ENCODE assay signal across 23 cellular contexts in genomic region chr17:61702450-61702849, GRCh38.
DNase-seq lines count a peak whose midpoint lies in the region; ATAC-seq, FAIRE-seq and TF ChIP-seq lines count a peak whose summit lies in the region.
"Had no signal": no experiment of that assay in that cellular context is flagged by ENCODE, and none has a peak within 500 bp of the region (broad histone marks: within the 10 kb centered on the region; RNA-seq: fewer than 3 reads in every experiment).

No MANE protein-coding gene starts in this region.

- RAD21 ChIA-PET in GM12878 (lab: Charles Lee; ENCODE audit: unreplicated experiment), result no interaction called here

- CTCF ChIA-PET in SK-N-SH (lab: Yijun Ruan, JAX), result interaction anchor here (2.6 kb wide), 1 partner anchor 11 kb away, joined by 9 read pairs; no protein-coding TSS in a partner anchor
- CTCF ChIA-PET in GM12878 (lab: Yijun Ruan, JAX), result interaction anchor here (0.7 kb wide), 1 partner anchor 11 kb away, joined by 4 read pairs; no protein-coding TSS in a partner anchor

- FAIRE-seq in HTR-8/SVneo (lab: Jason Lieb, UNC) (peak; percentile 55), GM12878 (lab: Jason Lieb, UNC) (no peak)
- FAIRE-seq: A549, G401.6, GM12892, GM18507, GM19239 had no signal

- no peak overlapping the region for H2AFZ ChIP-seq in SK-N-SH (ENCODE audit: low read depth)
- H2AFZ ChIP-seq in GM12878 (ENCODE audit: control insufficient read depth, low read depth, low read length), result no peak overlapping the region

- H3K4me3 ChIP-seq in SK-N-SH (ENCODE audit: low read depth in 2 of 2, low read length in 1 of 2), result no peak overlapping the region
- H3K4me3 ChIP-seq in GM12878, result no peak overlapping the region
- H3K4me3 ChIP-seq: A549; BLaER1 treated with 17β-estradiol and CSF1 and Interleukin-3, amounts not matched to agents 10 nM and 100 nM had no signal

- no peak overlapping the region for H3K9ac ChIP-seq in SK-N-SH
- H3K9ac ChIP-seq in GM12878 (ENCODE audit: control insufficient read depth, insufficient read depth, low read length), result no peak overlapping the region
- H3K9ac ChIP-seq: BLaER1 treated with 17β-estradiol and CSF1 and Interleukin-3, amounts not matched to agents 10 nM and 100 nM had no signal

- H3K4me2 ChIP-seq in SK-N-SH (no peak overlapping the region), GM12878 (ENCODE audit: control insufficient read depth, insufficient read depth) (no peak overlapping the region)
- H3K4me2 ChIP-seq: A549; BLaER1 treated with 17β-estradiol and CSF1 and Interleukin-3, amounts not matched to agents 10 nM and 100 nM had no signal

- TF ChIP-seq EP300 in SK-N-SH (IDR thresholded peaks at IDR 0.05; ENCODE audit: borderline replicate concordance in 1 of 2, low read depth in 1 of 2, low read length in 1 of 2), result no peak
- TF ChIP-seq EP300 in GM12878 (IDR thresholded peaks at IDR 0.05; ENCODE audit: borderline replicate concordance in 1 of 2, control insufficient read depth in 1 of 2, low read depth in 2 of 2, low read length in 2 of 2), result no peak

- no peaks in the 10 kb centered on the region for H3F3A ChIP-seq in SK-N-SH (replicated peaks; ENCODE audit: insufficient read depth)

- 100% methylated on average over 3 of the region's 3 CpGs for WGBS in SK-N-SH (ENCODE audit: low lambda C conversion rate)
- WGBS in GM12878 (ENCODE audit: insufficient coverage, insufficient replicate concordance, low lambda C conversion rate, missing lambda C conversion rate), result 95% methylated on average over 3 of the region's 3 CpGs

- ATAC-seq in SK-N-SH treated with all-trans-retinoic acid at 6 μM for 48 hours (no peak), GM12878 (no peak)
- ATAC-seq: A549 had no signal

- no peak overlapping the region for H3K4me3 Mint-ChIP-seq in CD14-positive monocyte
- H3K4me3 Mint-ChIP-seq: B cell; CD4-positive, alpha-beta memory T cell; CD4-positive, CD25-positive, alpha-beta regulatory T cell; CD8-positive, alpha-beta memory T cell had no signal

- DNase-seq in SK-N-SH, result no peak
- DNase-seq in HTR-8/SVneo (ENCODE audit: insufficient read length, low spot score), result no peak
- no peak for DNase-seq in GM12878 (ENCODE audit: low read depth, low spot score)
- no peak for DNase-seq in CD14-positive monocyte (ENCODE audit: low spot score)
- no peak for DNase-seq in cortex of kidney (lab: John Stamatoyannopoulos, UW)
- no peak for DNase-seq in DMS 273 (lab: John Stamatoyannopoulos, UW; ENCODE audit: unreplicated experiment)
- DNase-seq: AML-193; CD4-positive, alpha-beta memory T cell; CD4-positive, CD25-positive, alpha-beta regulatory T cell; CD8-positive, alpha-beta memory T cell; COR-L47; DMS79 treated with DMSO at 0.1 percent for 48 hours; GF-D8 had no signal

- POLR2A ChIA-PET in SK-N-SH (lab: Yijun Ruan, JAX), result no interaction called here
- POLR2A ChIA-PET in GM12878 (lab: Charles Lee), result no interaction called here

- in situ Hi-C loops in GM12878 (cut with MboI), result no loop called here

- no peaks in the 10 kb centered on the region for H3K4me1 ChIP-seq in SK-N-SH (ENCODE audit: control insufficient read depth in 1 of 2, insufficient read depth in 2 of 2, low read depth in 1 of 2, low read length in 1 of 2)
- no peaks in the 10 kb centered on the region for H3K4me1 ChIP-seq in GM12878 (ENCODE audit: control insufficient read depth, insufficient read depth, low read length)
- H3K4me1 ChIP-seq: A549; BLaER1 treated with 17β-estradiol and CSF1 and Interleukin-3, amounts not matched to agents 10 nM and 100 nM had no signal

- intact Hi-C loops in GM12878 (cut with micrococcal nuclease; ENCODE audit: unreplicated experiment) (no loop called here), CD14-positive monocyte (cut with micrococcal nuclease) (no loop called here)

- no TSS peak for BruUV-seq in GM12878 (replicated peaks; lab: Mats Ljungman, UMichigan)

- H3K79me2 ChIP-seq in SK-N-SH (ENCODE audit: insufficient read depth), result no peaks in the 10 kb centered on the region
- H3K79me2 ChIP-seq in GM12878 (ENCODE audit: control insufficient read depth, insufficient read depth, low read length), result no peaks in the 10 kb centered on the region

- H3K27ac Mint-ChIP-seq in CD14-positive monocyte, result no peak overlapping the region
- H3K27ac Mint-ChIP-seq: B cell; CD4-positive, alpha-beta memory T cell; CD4-positive, CD25-positive, alpha-beta regulatory T cell; CD8-positive, alpha-beta memory T cell had no signal

- no peak for TF ChIP-seq POLR2A in GM12878 (IDR thresholded peaks at IDR 0.05; ENCODE audit: low read depth, low read length)

- H3K27ac ChIP-seq in SK-N-SH (ENCODE audit: low read depth in 2 of 2, low read length in 1 of 2), result no peak overlapping the region
- no peak overlapping the region for H3K27ac ChIP-seq in GM12878 (ENCODE audit: control insufficient read depth, insufficient read depth)
- H3K27ac ChIP-seq: 22Rv1; A549; BLaER1 treated with 17β-estradiol and CSF1 and Interleukin-3, amounts not matched to agents 10 nM and 100 nM; C4-2B had no signal

- H3K9me3 ChIP-seq in SK-N-SH (peaks cover 25% of the 10 kb centered on the region), GM12878 (replicated peaks; ENCODE audit: control insufficient read depth, insufficient read depth, low read length) (peaks cover 5% of the 10 kb centered on the region; the same call in 2 of the 3 replicates)

- no peaks in the 10 kb centered on the region for H3K27me3 ChIP-seq in SK-N-SH (ENCODE audit: insufficient read depth)
- no peaks in the 10 kb centered on the region for H3K27me3 ChIP-seq in GM12878 (replicated peaks in 1 of 2; ENCODE audit: control insufficient read depth in 2 of 2, insufficient read depth in 2 of 2, low read length in 1 of 2)
- H3K27me3 ChIP-seq: BLaER1 treated with 17β-estradiol and CSF1 and Interleukin-3, amounts not matched to agents 10 nM and 100 nM had no signal

- peaks cover 5 to 11% of the 10 kb centered on the region in 2 donors for H3K36me3 Mint-ChIP-seq in CD14-positive monocyte

- peaks cover 0 to 59% of the 10 kb centered on the region in 2 experiments for H3K36me3 ChIP-seq in SK-N-SH (replicated peaks in 1 of 2; ENCODE audit: control insufficient read depth in 1 of 2, insufficient read depth in 2 of 2, low read length in 1 of 2)
- no peaks in the 10 kb centered on the region for H3K36me3 ChIP-seq in GM12878 (ENCODE audit: control insufficient read depth in 2 of 2, insufficient read depth in 2 of 2, low read length in 1 of 2)

- H3K9me3 Mint-ChIP-seq in CD14-positive monocyte, result peaks cover 32 to 56% (median 42%) of the 10 kb centered on the region in 7 donors

- TF ChIP-seq RAD21 in SK-N-SH (IDR thresholded peaks at IDR 0.05; ENCODE audit: low read length) (no peak), GM12878 (IDR thresholded peaks at IDR 0.05; ENCODE audit: insufficient read depth, low read depth, low read length) (no peak)

- no peaks in the 10 kb centered on the region for H3K9me2 ChIP-seq in SK-N-SH

- no peaks in the 10 kb centered on the region for H3K27me3 Mint-ChIP-seq in CD14-positive monocyte (ENCODE audit: low read depth in 3 of 3)
- H3K27me3 Mint-ChIP-seq: B cell; CD4-positive, CD25-positive, alpha-beta regulatory T cell; CD8-positive, alpha-beta memory T cell had no signal

- SMC1A ChIA-PET in GM12878 (lab: Charles Lee; ENCODE audit: uncharacterized antibody, unreplicated experiment), result no interaction called here

- no peaks in the 10 kb centered on the region for H4K20me1 ChIP-seq in SK-N-SH (ENCODE audit: insufficient read depth)
- H4K20me1 ChIP-seq in GM12878 (ENCODE audit: control insufficient read depth, insufficient read depth), result no peaks in the 10 kb centered on the region
- H4K20me1 ChIP-seq: BLaER1 treated with 17β-estradiol and CSF1 and Interleukin-3, amounts not matched to agents 10 nM and 100 nM had no signal

- no peaks in the 10 kb centered on the region for H3K4me1 Mint-ChIP-seq in CD14-positive monocyte
- H3K4me1 Mint-ChIP-seq: B cell; CD4-positive, alpha-beta memory T cell; CD4-positive, CD25-positive, alpha-beta regulatory T cell; CD8-positive, alpha-beta memory T cell had no signal

- TF ChIP-seq CTCF in SK-N-SH (IDR thresholded peaks at IDR 0.05) (no peak), GM12878 (IDR thresholded peaks at IDR 0.05 in 2 of 3, conservative IDR thresholded peaks at IDR 0.05 in 1 of 3; ENCODE audit: control insufficient read depth in 2 of 3, extremely low read depth in 1 of 3, insufficient read depth in 1 of 3, low read depth in 3 of 3, low read length in 3 of 3) (no peak), CD14-positive monocyte (IDR thresholded peaks at IDR 0.05) (no peak)

TF ChIP-seq in SK-N-SH treated with all-trans-retinoic acid at 6 μM for 48 hours, 23 proteins besides CTCF, POLR2A, EP300 and RAD21 (continues in another document):
- TF ChIP-seq SNAI2 (CRISPR knock-in tag; IDR thresholded peaks at IDR 0.05), result no peak

TF ChIP-seq in SK-N-SH, 30 proteins besides CTCF, POLR2A, EP300 and RAD21 (continues in another document):
- no peak for TF ChIP-seq FOSL2 (IDR thresholded peaks at IDR 0.05; ENCODE audit: borderline replicate concordance, low read depth)
- no peak for TF ChIP-seq IRF3 (IDR thresholded peaks at IDR 0.05; ENCODE audit: low read depth, low read length)
- TF ChIP-seq SMC3 (IDR thresholded peaks at IDR 0.05; ENCODE audit: low read depth, low read length), result no peak

TF ChIP-seq in GM12878, 131 proteins besides CTCF, POLR2A, EP300 and RAD21:
- TF ChIP-seq PML (IDR thresholded peaks at IDR 0.05; ENCODE audit: low read length), result no peak
- peak; percentile 70; the same call in 1 of the 2 replicates for TF ChIP-seq NFXL1 (IDR thresholded peaks at IDR 0.05; ENCODE audit: borderline replicate concordance)
